ENCODE assay signal across 20 cellular contexts in the genomic region with DNA sequence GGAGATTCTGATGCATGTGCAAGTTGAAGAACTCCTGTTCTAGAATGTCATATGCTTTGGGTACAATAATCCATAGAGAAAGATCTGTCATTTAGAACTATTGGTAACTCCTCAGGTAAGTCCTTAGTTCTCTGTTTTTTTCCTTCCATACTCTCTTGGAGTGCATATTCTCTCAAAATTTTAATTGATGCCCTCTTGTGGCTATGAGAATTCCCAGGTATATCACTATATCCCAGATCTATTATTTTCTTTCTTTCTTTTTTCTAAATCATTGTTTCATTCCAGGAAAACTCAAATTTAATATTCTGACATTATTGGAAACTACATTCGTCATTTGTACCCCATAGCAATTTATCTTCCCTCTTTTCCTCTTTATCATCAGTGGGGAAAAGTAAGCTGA.
DNase-seq lines count a peak whose midpoint lies in the region; ATAC-seq and TF ChIP-seq lines count a peak whose summit lies in the region.
"Had no signal": no experiment of that assay in that cellular context is flagged by ENCODE, and none has a peak within 500 bp of the region (broad histone marks: within the 10 kb centered on the region; RNA-seq: fewer than 3 reads in every experiment).

No MANE protein-coding gene starts in this region.

- POLR2A ChIA-PET in PC-3 (lab: Charles Lee; ENCODE audit: unreplicated experiment) (no interaction called here), HEK293T (lab: Yijun Ruan, JAX) (no interaction called here)

- H3K9me2 ChIP-seq in PC-3 (replicated peaks; ENCODE audit: low read length), result no peaks in the 10 kb centered on the region

- no peaks in the 10 kb centered on the region for H3K79me2 ChIP-seq in PC-3 (ENCODE audit: low read length)

- H3K9me3 Mint-ChIP-seq in CD14-positive monocyte, result peaks cover 0 to 7% (median 3%) of the 10 kb centered on the region in 7 donors
- H3K9me3 Mint-ChIP-seq: CD8-positive, alpha-beta T cell; T-helper 2 cell treated with Interferon-gamma antibody and Interleukin-4, amounts not matched to agents 5 μg/mL and 100 μg/mL, for 36 hours had no signal

- H3K27me3 Mint-ChIP-seq in CD14-positive monocyte (ENCODE audit: low read depth in 3 of 3), result no peaks in the 10 kb centered on the region
- H3K27me3 Mint-ChIP-seq: B cell had no signal

- no peaks in the 10 kb centered on the region for H3K4me1 Mint-ChIP-seq in CD14-positive monocyte
- H3K4me1 Mint-ChIP-seq: B cell had no signal

- no peaks in the 10 kb centered on the region for H3K9me3 ChIP-seq in PC-3 (ENCODE audit: low read length)
- H3K9me3 ChIP-seq: Peyer's patch had no signal

- DNase-seq in PC-3 (peak; percentile 27), fibroblast of pulmonary artery (ENCODE audit: low read depth) (peak; percentile 4), CD14-positive monocyte (ENCODE audit: low spot score) (no peak), C1 segment of cervical spinal cord (lab: John Stamatoyannopoulos, UW) (no peak), HEK293T (ENCODE audit: extremely low spot score) (no peak)
- no peak for DNase-seq in stimulated activated CD4-positive, alpha-beta T cell treated with anti-CD3 and anti-CD28 coated beads, Interleukin-4, amount 100 ng/mL, for 4 hours
- DNase-seq: CD8-positive, alpha-beta T cell; DND-41; GDM1; GOT3; NCI-H1417 treated with DMSO at 0.1 percent for 48 hours; NCI-H1930; NCI-H510A treated with DMSO at 0.1 percent for 48 hours; Peyer's patch; SIG-M5 had no signal

- no peaks in the 10 kb centered on the region for H4K20me1 ChIP-seq in PC-3 (ENCODE audit: low read length)

- no peaks in the 10 kb centered on the region for H3F3A ChIP-seq in PC-3 (ENCODE audit: low read length, unreplicated experiment)

- TF ChIP-seq CTCF in 22Rv1 (IDR thresholded peaks at IDR 0.05) (peak; percentile 17), C4-2B (conservative IDR thresholded peaks at IDR 0.05) (peak; percentile 13; the same call in 1 of the 2 replicates), PC-3 (conservative IDR thresholded peaks at IDR 0.05; ENCODE audit: low read depth, low read length) (peak; percentile 50), fibroblast of pulmonary artery (IDR thresholded peaks at IDR 0.05; ENCODE audit: low read length, missing control alignments) (peak; percentile 12), CD14-positive monocyte (IDR thresholded peaks at IDR 0.05) (no peak)

- H3K4me3 ChIP-seq in PC-3 (ENCODE audit: low read length) (no peak overlapping the region), fibroblast of pulmonary artery (replicated peaks; ENCODE audit: low read depth, low read length) (no peak overlapping the region)
- H3K4me3 ChIP-seq: Peyer's patch had no signal

- ATAC-seq in PC-3, result peak; percentile 57; the same call in 1 of the 2 replicates
- ATAC-seq: CD8-positive, alpha-beta T cell had no signal

- no peak overlapping the region for H3K4me2 ChIP-seq in PC-3 (ENCODE audit: low read length)

- H3K36me3 Mint-ChIP-seq in CD14-positive monocyte, result no peaks in the 10 kb centered on the region
- H3K36me3 Mint-ChIP-seq: CD8-positive, alpha-beta T cell had no signal

- CTCF ChIA-PET in PC-3 (lab: Charles Lee) (no interaction called here), HEK293T (lab: Yijun Ruan, JAX) (interaction anchor here (0.6 to 0.7 kb wide), 3 partner anchors 12 to 461 kb away, joined by 3 to 6 read pairs (median 5); no protein-coding TSS in a partner anchor)

- H3K27me3 ChIP-seq in PC-3 (ENCODE audit: low read length), result no peaks in the 10 kb centered on the region
- H3K27me3 ChIP-seq: Peyer's patch had no signal

- H3K27ac ChIP-seq in 22Rv1 (no peak overlapping the region), C4-2B (no peak overlapping the region), PC-3 (ENCODE audit: low read length) (peak overlapping the region; percentile 1; the same call in 1 of the 2 replicates)
- H3K27ac ChIP-seq: HL-60, Peyer's patch had no signal

- no peak overlapping the region for H2AFZ ChIP-seq in PC-3 (ENCODE audit: low read length)

- no peak overlapping the region for H3K9ac ChIP-seq in PC-3 (ENCODE audit: low read length)

- H3K27ac Mint-ChIP-seq in CD14-positive monocyte, result no peak overlapping the region
- H3K27ac Mint-ChIP-seq: B cell; CD8-positive, alpha-beta T cell; T-helper 2 cell treated with Interferon-gamma antibody and Interleukin-4, amounts not matched to agents 5 μg/mL and 100 μg/mL, for 36 hours had no signal

- peaks cover 10% of the 10 kb centered on the region; the same call in 1 of the 2 replicates for H3K4me1 ChIP-seq in PC-3 (ENCODE audit: insufficient read depth, low read length)
- H3K4me1 ChIP-seq: Peyer's patch had no signal

- no peaks in the 10 kb centered on the region for H3K36me3 ChIP-seq in PC-3 (ENCODE audit: low read depth, low read length)
- H3K36me3 ChIP-seq: Peyer's patch had no signal

- intact Hi-C loops in PC-3 (cut with micrococcal nuclease) (loop anchor here (5.0 kb wide), 2 partner anchors 117 to 128 kb away; no protein-coding TSS in a partner anchor), CD14-positive monocyte (cut with micrococcal nuclease) (no loop called here)

- H3K4me3 Mint-ChIP-seq in CD14-positive monocyte, result no peak overlapping the region
- H3K4me3 Mint-ChIP-seq: B cell; CD8-positive, alpha-beta T cell; T-helper 2 cell treated with Interferon-gamma antibody and Interleukin-4, amounts not matched to agents 5 μg/mL and 100 μg/mL, for 36 hours had no signal

- no TSS peak for BruUV-seq in PC-3 (replicated peaks; lab: Mats Ljungman, UMichigan)

TF ChIP-seq in HEK293T, 16 proteins besides CTCF, POLR2A, EP300 and RAD21:
- no peak for TF ChIP-seq SUZ12 (IDR thresholded peaks at IDR 0.05)
- TF ChIP-seq NFRKB (IDR thresholded peaks at IDR 0.05), result no peak
- no peak for TF ChIP-seq PKNOX1 (IDR thresholded peaks at IDR 0.05)
- TF ChIP-seq TARDBP (IDR thresholded peaks at IDR 0.05), result no peak
- TF ChIP-seq L3MBTL2 (conservative IDR thresholded peaks at IDR 0.05), result no peak
- TF ChIP-seq LEF1 (IDR thresholded peaks at IDR 0.05; ENCODE audit: borderline replicate concordance), result no peak
- no peak for TF ChIP-seq FOXK2 (IDR thresholded peaks at IDR 0.05)
- no peak for TF ChIP-seq CTBP1 (IDR thresholded peaks at IDR 0.05; ENCODE audit: borderline replicate concordance)
- TF ChIP-seq ZNF384 (IDR thresholded peaks at IDR 0.05), result no peak
- no peak for TF ChIP-seq BHLHE40 (IDR thresholded peaks at IDR 0.05; ENCODE audit: borderline replicate concordance)
- TF ChIP-seq HDGF (IDR thresholded peaks at IDR 0.05; ENCODE audit: borderline replicate concordance), result no peak
- no peak for TF ChIP-seq SP1 (IDR thresholded peaks at IDR 0.05)

Comparison
In these comparisons a context has a peak if more than half of its experiments do, and no peak if none do; other contexts are left out.
1. DNase-seq: peak in PC-3 (single experiment) and fibroblast of pulmonary artery (single experiment); none in CD14-positive monocyte (single experiment), C1 segment of cervical spinal cord (0 of 14), stimulated activated CD4-positive, alpha-beta T cell treated with anti-CD3 and anti-CD28 coated beads, Interleukin-4, amount 100 ng/mL, for 4 hours (0 of 2) and HEK293T (single experiment).